Comparison of ENCODE assay signal across 12 cellular contexts in the genomic region with DNA sequence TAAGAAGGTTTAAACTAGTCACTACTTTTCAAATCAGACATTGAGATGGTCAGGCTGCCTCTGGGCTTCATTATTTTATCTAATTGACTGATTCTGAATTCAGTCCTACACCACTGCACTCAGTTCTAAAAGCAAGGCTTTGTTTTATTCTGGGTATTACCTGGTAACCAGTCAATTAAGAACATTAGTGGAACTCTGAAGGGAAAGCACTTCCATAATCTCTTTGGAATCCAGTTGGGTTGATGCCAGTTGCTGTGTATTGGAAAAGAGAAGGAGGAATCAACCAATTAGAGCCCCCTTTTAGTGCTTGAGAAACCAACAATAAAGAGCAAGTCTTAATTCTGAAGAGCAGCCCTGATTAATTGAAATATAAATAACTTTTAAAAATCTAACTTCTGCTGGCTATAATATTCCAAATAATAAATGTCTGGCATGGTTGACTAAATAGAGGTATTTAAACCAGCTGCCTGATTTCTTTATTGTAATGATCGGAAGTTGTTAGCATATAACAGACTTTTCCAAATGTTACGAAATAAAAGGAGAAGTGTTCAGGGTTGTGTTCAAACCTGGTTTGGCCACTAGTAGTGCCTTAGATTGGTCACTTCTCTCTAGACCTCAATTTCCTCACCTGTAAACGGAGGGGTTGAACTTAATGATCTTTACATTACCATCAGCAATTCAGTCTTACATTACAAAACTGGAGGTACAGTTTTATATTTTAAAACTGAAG. TPM values are rescaled to one million over a fixed set of nuclear protein-coding genes. Genes with fewer than 3 reads are reported as not detected.
DNase-seq lines count a peak whose midpoint lies in the region; ATAC-seq and TF ChIP-seq lines count a peak whose summit lies in the region.
"Had no signal": no experiment of that assay in that cellular context is flagged by ENCODE, and none has a peak within 500 bp of the region (broad histone marks: within the 10 kb centered on the region; RNA-seq: fewer than 3 reads in every experiment).

No MANE protein-coding gene starts in this region.

- H3K27me3 Mint-ChIP-seq in HFFc6 (ENCODE audit: insufficient read depth) = no peaks in the 10 kb centered on the region
- no peaks in the 10 kb centered on the region for H3K27me3 Mint-ChIP-seq in stimulated activated naive B cell treated with anti-CD40 and anti-IgM and Interleukin-4, amounts not matched to agents 10 μg/mL and 1 μg/mL and 100 μg/mL, for 72 hours
- H3K27me3 Mint-ChIP-seq: activated naive CD8-positive, alpha-beta T cell treated with anti-CD3 and anti-CD28 coated beads, Interleukin-2, amount 50 U/mL, for 24 hours; type B pancreatic cell had no signal

- CTCF ChIA-PET in PC-3 (lab: Charles Lee) = no interaction called here

- intact Hi-C loops in PC-3 (cut with micrococcal nuclease) = no loop called here

- no peak for DNase-seq in HFFc6
- DNase-seq in PC-3 = peak; percentile 42
- peak in 1 of 2 donors; percentile 25 for DNase-seq in foreskin keratinocyte
- DNase-seq in NCI-H524 treated with DMSO at 0.1 percent for 48 hours (lab: John Stamatoyannopoulos, UW) = no peak
- DNase-seq in stimulated activated naive B cell treated with anti-CD40 and anti-IgM and Interleukin-4, amounts not matched to agents 10 μg/mL and 1 μg/mL and 100 μg/mL, for 72 hours = no peak
- DNase-seq in SHP77 treated with DMSO at 0.1 percent for 48 hours (lab: John Stamatoyannopoulos, UW) = no peak
- DNase-seq in NCI-H2196 (lab: John Stamatoyannopoulos, UW; ENCODE audit: unreplicated experiment) = no peak
- DNase-seq: activated naive CD8-positive, alpha-beta T cell treated with anti-CD3 and anti-CD28 coated beads, Interleukin-2, amount 50 U/mL, for 24 hours; NCI-H446 had no signal

- peak overlapping the region; percentile 74 for H3K4me3 ChIP-seq in PC-3 (ENCODE audit: low read length)
- H3K4me3 ChIP-seq in skeletal muscle satellite cell (ENCODE audit: low read length) = no peak overlapping the region

- H4K20me1 ChIP-seq in PC-3 (ENCODE audit: low read length) = no peaks in the 10 kb centered on the region

- H3F3A ChIP-seq in PC-3 (ENCODE audit: low read length, unreplicated experiment) = peaks cover 4% of the 10 kb centered on the region

- peaks cover 76% of the 10 kb centered on the region for H3K79me2 ChIP-seq in PC-3 (ENCODE audit: low read length)

- no peaks in the 10 kb centered on the region for H3K9me2 ChIP-seq in PC-3 (replicated peaks; ENCODE audit: low read length)

- no peak overlapping the region for H2AFZ ChIP-seq in PC-3 (ENCODE audit: low read length)

- ATAC-seq in PC-3 (no peak), foreskin keratinocyte (no peak)
- no peak for ATAC-seq in stimulated activated naive B cell treated with anti-CD40 and anti-IgM and Interleukin-4, amounts not matched to agents 10 μg/mL and 1 μg/mL and 100 μg/mL, for 72 hours (replicated peaks)
- ATAC-seq: activated CD4-positive, CD25-positive, alpha-beta regulatory T cell treated with anti-CD3 and anti-CD28 coated beads, Interleukin-2, amount 50 U/mL, for 24 hours; activated naive CD8-positive, alpha-beta T cell treated with anti-CD3 and anti-CD28 coated beads, Interleukin-2, amount 50 U/mL, for 24 hours had no signal

- no peaks in the 10 kb centered on the region for H3K36me3 Mint-ChIP-seq in HFFc6 (ENCODE audit: low read depth)
- H3K36me3 Mint-ChIP-seq in stimulated activated naive B cell treated with anti-CD40 and anti-IgM and Interleukin-4, amounts not matched to agents 10 μg/mL and 1 μg/mL and 100 μg/mL, for 72 hours = peaks cover 2 to 22% of the 10 kb centered on the region in 2 donors

- no TSS peak for BruUV-seq in PC-3 (replicated peaks; lab: Mats Ljungman, UMichigan)

- TF ChIP-seq CTCF in HFFc6 (IDR thresholded peaks at IDR 0.05) (no peak), PC-3 (conservative IDR thresholded peaks at IDR 0.05; ENCODE audit: low read depth, low read length) (peak; percentile 26; the same call in 1 of the 2 replicates), foreskin keratinocyte (conservative IDR thresholded peaks at IDR 0.05) (no peak)

- peaks cover 26% of the 10 kb centered on the region for H3K4me1 Mint-ChIP-seq in HFFc6 (ENCODE audit: low read depth)
- peaks cover 16 to 28% of the 10 kb centered on the region in 2 donors for H3K4me1 Mint-ChIP-seq in stimulated activated naive B cell treated with anti-CD40 and anti-IgM and Interleukin-4, amounts not matched to agents 10 μg/mL and 1 μg/mL and 100 μg/mL, for 72 hours

- H3K4me1 ChIP-seq in PC-3 (ENCODE audit: insufficient read depth, low read length) (peaks cover 38% of the 10 kb centered on the region), foreskin keratinocyte (peaks cover 19% of the 10 kb centered on the region), skeletal muscle satellite cell (ENCODE audit: control insufficient read depth, insufficient read depth, low read length) (peaks cover 36% of the 10 kb centered on the region)

- H3K4me2 ChIP-seq in PC-3 (ENCODE audit: low read length) = peak overlapping the region; percentile 88
- peak overlapping the region; percentile 89 for H3K4me2 ChIP-seq in skeletal muscle satellite cell (ENCODE audit: low read length)

- H3K9me3 ChIP-seq in PC-3 (ENCODE audit: low read length) = no peaks in the 10 kb centered on the region
- H3K9me3 ChIP-seq in skeletal muscle satellite cell (replicated peaks; ENCODE audit: low read length) = no peaks in the 10 kb centered on the region

- H3K9ac ChIP-seq in PC-3 (ENCODE audit: low read length) = peak overlapping the region; percentile 68
- H3K9ac ChIP-seq in skeletal muscle satellite cell (ENCODE audit: low read depth, low read length) = no peak overlapping the region

- POLR2A ChIA-PET in PC-3 (lab: Charles Lee; ENCODE audit: unreplicated experiment) = interaction anchor here (2.2 kb wide), 1 partner anchor 43 kb away, joined by 6 read pairs; no protein-coding TSS in a partner anchor

- H3K27ac Mint-ChIP-seq in HFFc6 = peak overlapping the region; percentile 59; the same call in 1 of the 2 replicates
- no peak overlapping the region for H3K27ac Mint-ChIP-seq in stimulated activated naive B cell treated with anti-CD40 and anti-IgM and Interleukin-4, amounts not matched to agents 10 μg/mL and 1 μg/mL and 100 μg/mL, for 72 hours
- H3K27ac Mint-ChIP-seq: activated naive CD8-positive, alpha-beta T cell treated with anti-CD3 and anti-CD28 coated beads, Interleukin-2, amount 50 U/mL, for 24 hours; type B pancreatic cell had no signal

- no peak overlapping the region for H3K4me3 Mint-ChIP-seq in HFFc6
- no peak overlapping the region for H3K4me3 Mint-ChIP-seq in stimulated activated naive B cell treated with anti-CD40 and anti-IgM and Interleukin-4, amounts not matched to agents 10 μg/mL and 1 μg/mL and 100 μg/mL, for 72 hours
- H3K4me3 Mint-ChIP-seq: activated naive CD8-positive, alpha-beta T cell treated with anti-CD3 and anti-CD28 coated beads, Interleukin-2, amount 50 U/mL, for 24 hours; type B pancreatic cell had no signal

- H3K27me3 ChIP-seq in PC-3 (ENCODE audit: low read length) (no peaks in the 10 kb centered on the region), foreskin keratinocyte (no peaks in the 10 kb centered on the region), skeletal muscle satellite cell (ENCODE audit: control insufficient read depth, insufficient read depth, low read length) (no peaks in the 10 kb centered on the region)

- H3K36me3 ChIP-seq in PC-3 (ENCODE audit: low read depth, low read length) (peaks cover 3% of the 10 kb centered on the region; the same call in 1 of the 2 replicates), skeletal muscle satellite cell (ENCODE audit: insufficient read depth, low read length) (no peaks in the 10 kb centered on the region)

- H3K27ac ChIP-seq in PC-3 (ENCODE audit: low read length) (peak overlapping the region; percentile 91), foreskin keratinocyte (peak overlapping the region; percentile 3)

- no peaks in the 10 kb centered on the region for H3K9me3 Mint-ChIP-seq in HFFc6
- H3K9me3 Mint-ChIP-seq in stimulated activated naive B cell treated with anti-CD40 and anti-IgM and Interleukin-4, amounts not matched to agents 10 μg/mL and 1 μg/mL and 100 μg/mL, for 72 hours = no peaks in the 10 kb centered on the region
- H3K9me3 Mint-ChIP-seq: activated naive CD8-positive, alpha-beta T cell treated with anti-CD3 and anti-CD28 coated beads, Interleukin-2, amount 50 U/mL, for 24 hours; type B pancreatic cell had no signal

RNA-seq across cellular contexts. Expression of a gene that starts 32.0 kb away (rescaled TPM):
- total RNA-seq in HFFc6 (2021; fragmentation: NEBNext Ultra II Directional; extraction: Animal tissue kit (Norgen Biotek cat#: 25700)) = 10 to 100 TPM; 19.5 to 25.9 (median 22.3) TPM
- total RNA-seq in PC-3 (2014; rRNA removed) = 26.2 and 37.0 TPM in 2 replicates
- 9.0 and 10.6 TPM in 2 replicates for total RNA-seq in foreskin keratinocyte
- 1.0 and 1.2 TPM in 2 replicates for polyA plus RNA-seq in foreskin keratinocyte
- total RNA-seq in skeletal muscle satellite cell (2012; rRNA removed) = 9.9 and 12.0 TPM in 2 replicates
